20 cellular contexts compared by ENCODE assay signal in the genomic region with DNA sequence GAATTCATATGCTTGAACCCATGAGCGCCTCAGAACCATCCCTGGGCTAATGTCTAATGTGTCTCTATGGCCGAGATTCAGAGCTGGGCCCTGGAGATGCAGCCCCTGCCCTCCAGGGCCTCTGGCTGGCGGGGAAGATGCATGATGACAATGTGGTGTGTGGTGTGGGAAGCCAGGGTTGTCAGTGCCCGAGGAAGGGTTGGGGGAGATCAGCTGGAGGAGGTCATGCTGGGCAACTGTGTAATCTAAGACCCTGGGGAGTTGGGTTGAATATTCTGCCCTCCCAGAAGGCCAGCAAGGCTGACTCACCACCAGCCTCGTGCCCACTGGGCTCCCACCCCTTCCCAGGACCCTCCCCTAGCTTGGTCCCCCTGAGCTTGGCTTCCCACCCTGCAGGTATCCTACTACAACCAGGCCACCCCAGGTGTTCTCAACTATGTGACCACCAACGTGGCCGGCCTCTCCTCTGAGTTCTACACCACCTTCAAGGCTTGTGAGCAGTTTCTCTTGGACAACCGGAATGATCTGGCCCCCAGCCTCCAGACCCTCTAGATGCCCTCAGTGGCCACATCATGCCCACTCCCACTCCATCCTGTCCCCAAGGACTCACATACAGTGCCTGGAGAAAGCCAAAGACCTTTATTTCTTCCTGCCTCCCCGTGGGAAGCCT. TPM values are rescaled to one million over a fixed set of nuclear protein-coding genes. Genes with fewer than 3 reads are reported as not detected.
A peak's percentile ranks its signal among the peaks of the same experiment; 100 is the strongest.
DNase-seq lines count a peak whose midpoint lies in the region; ATAC-seq and TF ChIP-seq lines count a peak whose summit lies in the region.
"Had no signal": no experiment of that assay in that cellular context is flagged by ENCODE, and none has a peak within 500 bp of the region (broad histone marks: within the 10 kb centered on the region; RNA-seq: fewer than 3 reads in every experiment).

No MANE protein-coding gene starts in this region.

- TF ChIP-seq CTCF in ascending aorta (IDR thresholded peaks at IDR 0.05) = no peak
- no peak for TF ChIP-seq CTCF in Peyer's patch (IDR thresholded peaks at IDR 0.05)

- peak overlapping the region; percentile 2 to 21 for H3K27ac ChIP-seq in ascending aorta
- peak overlapping the region; percentile 59 for H3K27ac ChIP-seq in layer of hippocampus (ENCODE audit: low read depth, low read length)
- no peak overlapping the region for H3K27ac ChIP-seq in Peyer's patch

- H3K4me1 ChIP-seq in ascending aorta (peaks cover 0 to 5% of the 10 kb centered on the region in 2 donors), Peyer's patch (peaks cover 0 to 18% (median 0%) of the 10 kb centered on the region in 4 donors)

- ATAC-seq in sciatic nerve = peak; percentile 8
- ATAC-seq in HG03280 (IDR thresholded peaks at IDR 0.05; ENCODE audit: unreplicated experiment) = no peak
- ATAC-seq: Panc1 had no signal

- H3K27me3 ChIP-seq in ascending aorta (no peaks in the 10 kb centered on the region), layer of hippocampus (ENCODE audit: control insufficient read depth, insufficient read depth, low read length) (no peaks in the 10 kb centered on the region), Peyer's patch (no peaks in the 10 kb centered on the region)

- no peak for TF ChIP-seq POLR2A in Peyer's patch (IDR thresholded peaks at IDR 0.05)

- DNase-seq in ascending aorta (ENCODE audit: low spot score in 2 of 2) (peak in 1 of 2 donors; percentile 49), sciatic nerve (ENCODE audit: low spot score) (no peak), Peyer's patch (no peak), NCI-H82 (lab: John Stamatoyannopoulos, UW) (no peak)
- DNase-seq in activated T-cell treated with anti-CD3 and anti-CD28 coated beads, Interleukin-2, amount 50 U/mL, for 1 hour = no peak
- DNase-seq: AML-193; CD4-positive, CD25-positive, alpha-beta regulatory T cell; COR-L47; GDM1; H7; MM.1S; NCI-H1105; NCI-H2081 treated with DMSO at 0.1 percent for 48 hours; NCI-H446 treated with DMSO at 0.1 percent for 48 hours; NCI-H69 had no signal

- intact Hi-C loops in ascending aorta (cut with DNase I) = no loop called here
- intact Hi-C loops in sciatic nerve (cut with DNase I) = no loop called here

- H3K36me3 ChIP-seq in ascending aorta (peaks cover 8 to 27% of the 10 kb centered on the region in 2 donors), Peyer's patch (peaks cover 0 to 37% (median 0%) of the 10 kb centered on the region in 3 donors)

- H3K9me3 ChIP-seq in ascending aorta (no peaks in the 10 kb centered on the region), Peyer's patch (no peaks in the 10 kb centered on the region)

- H3K4me3 ChIP-seq in ascending aorta (no peak overlapping the region), Peyer's patch (no peak overlapping the region)

RNA-seq across cellular contexts. Expression of gene FAM151A, which starts 14.6 kb away (rescaled TPM):
- total RNA-seq in ascending aorta (not detected), sciatic nerve (not detected), Peyer's patch (1,000 to 10,000 TPM in 1 of 4 donors, 100 to 1,000 TPM in 1, 10 to 100 TPM in 2; 15.7 to 1,128 (median 174) TPM)
- total RNA-seq: CD4-positive, CD25-positive, alpha-beta regulatory T cell; Daoy; H7; LHCN-M2 had no signal

RNA-seq across cellular contexts. Expression of gene MROH7, which starts 32.9 kb away (rescaled TPM):
- 2.0 TPM for total RNA-seq in ascending aorta
- 8.1 TPM for total RNA-seq in sciatic nerve
- 10 to 100 TPM; 22.3 to 64.2 (median 35.5) TPM for total RNA-seq in Peyer's patch
- total RNA-seq: CD4-positive, CD25-positive, alpha-beta regulatory T cell; Daoy; LHCN-M2 had no signal

Comparison
In these comparisons a context has a peak if more than half of its experiments do, and no peak if none do; other contexts are left out.
1. H3K27ac ChIP-seq: peak in ascending aorta (2 of 2) and layer of hippocampus (single experiment); none in Peyer's patch (0 of 4).
2. RNA of gene FAM151A, which starts 14.6 kb away (total RNA-seq): 15.7 to 1,128 TPM in Peyer's patch; not detected in ascending aorta (single experiment) and not detected in sciatic nerve (single experiment); every median in the first group is over 10 times any median in the second.